ENCODE assay signal across 10 cellular contexts in genomic region chr1:91502138-91502881, GRCh38. TPM values are rescaled to one million over a fixed set of nuclear protein-coding genes. Genes with fewer than 3 reads are reported as not detected.
DNase-seq lines count a peak whose midpoint lies in the region; ATAC-seq, FAIRE-seq and TF ChIP-seq lines count a peak whose summit lies in the region.
"Had no signal": no experiment of that assay in that cellular context is flagged by ENCODE, and none has a peak within 500 bp of the region (broad histone marks: within the 10 kb centered on the region; RNA-seq: fewer than 3 reads in every experiment).

No MANE protein-coding gene starts in this region.

- no peak for ATAC-seq in CD4-positive, CD25-positive, alpha-beta regulatory T cell (ENCODE audit: low read depth in 2 of 2)
- no peak for ATAC-seq in WTC11

- TF ChIP-seq CTCF in WTC11 (IDR thresholded peaks at IDR 0.05) = no peak
- TF ChIP-seq CTCF in kidney epithelial cell (IDR thresholded peaks at IDR 0.05; ENCODE audit: insufficient read depth, low read length, poor library complexity, severe bottlenecking) = no peak

- DNase-seq in CD4-positive, CD25-positive, alpha-beta regulatory T cell = no peak
- DNase-seq in GM18507 (ENCODE audit: extremely low spot score, insufficient read length, low read depth) (no peak), WTC11 (ENCODE audit: low spot score) (no peak), kidney epithelial cell (ENCODE audit: low read depth) (no peak), NCI-H187 treated with DMSO at 0.1 percent for 48 hours (lab: John Stamatoyannopoulos, UW) (no peak), NCI-H2107 treated with DMSO at 0.1 percent for 48 hours (lab: John Stamatoyannopoulos, UW; ENCODE audit: unreplicated experiment) (no peak), cerebellar nuclear complex (lab: John Stamatoyannopoulos, UW) (no peak)
- no peak for DNase-seq in activated effector memory CD4-positive, alpha-beta T cell treated with Interleukin-2 at 50 U/mL for 16 hours
- DNase-seq: activated gamma-delta T cell, left colon had no signal

- H3K36me3 ChIP-seq in CD4-positive, CD25-positive, alpha-beta regulatory T cell (ENCODE audit: control insufficient read depth, insufficient read depth, low read length) = no peaks in the 10 kb centered on the region
- H3K36me3 ChIP-seq in kidney epithelial cell (ENCODE audit: control insufficient read depth, insufficient read depth, low read length) = no peaks in the 10 kb centered on the region

- H3K27ac ChIP-seq in CD4-positive, CD25-positive, alpha-beta regulatory T cell (ENCODE audit: insufficient read depth, low read length, poor library complexity, severe bottlenecking) = no peak overlapping the region

- peaks cover 16% of the 10 kb centered on the region for H3K4me1 ChIP-seq in CD4-positive, CD25-positive, alpha-beta regulatory T cell (ENCODE audit: control insufficient read depth, insufficient read depth, low read length, poor library complexity, severe bottlenecking)

- CTCF ChIA-PET in WTC11 (lab: Charles Lee) = interaction anchor here (0.7 to 2.0 kb wide), 8 partner anchors 11 to 427 kb away, joined by 3 to 10 read pairs (median 4); partner anchors contain the start of gene HFM1

- no peaks in the 10 kb centered on the region for H3K9me3 Mint-ChIP-seq in CD4-positive, CD25-positive, alpha-beta regulatory T cell
- H3K9me3 Mint-ChIP-seq in WTC11 = no peaks in the 10 kb centered on the region

- POLR2A ChIA-PET in WTC11 (lab: Charles Lee) = interaction anchor here (3.3 kb wide), 1 partner anchor 97 kb away, joined by 18 read pairs; the partner anchor contains the start of gene HFM1

- H3K27ac Mint-ChIP-seq in CD4-positive, CD25-positive, alpha-beta regulatory T cell = peak overlapping the region in 2 of 3 donors; percentile 5 to 59
- peak overlapping the region; percentile 54 for H3K27ac Mint-ChIP-seq in WTC11

- no peaks in the 10 kb centered on the region for H3K27me3 Mint-ChIP-seq in CD4-positive, CD25-positive, alpha-beta regulatory T cell
- no peaks in the 10 kb centered on the region for H3K27me3 Mint-ChIP-seq in WTC11 (ENCODE audit: low read depth)

- no peaks in the 10 kb centered on the region for H3K36me3 Mint-ChIP-seq in CD4-positive, CD25-positive, alpha-beta regulatory T cell
- peaks cover 6% of the 10 kb centered on the region; the same call in 1 of the 2 replicates for H3K36me3 Mint-ChIP-seq in WTC11

- FAIRE-seq in GM18507 (lab: Jason Lieb, UNC) = peak; percentile 12

- H3K4me3 ChIP-seq in CD4-positive, CD25-positive, alpha-beta regulatory T cell (ENCODE audit: low read depth, low read length) = peak overlapping the region; percentile 92
- H3K4me3 ChIP-seq in kidney epithelial cell (ENCODE audit: low read depth, low read length) = peak overlapping the region; percentile 63

- peaks cover 19 to 42% (median 28%) of the 10 kb centered on the region in 4 donors for H3K4me1 Mint-ChIP-seq in CD4-positive, CD25-positive, alpha-beta regulatory T cell
- H3K4me1 Mint-ChIP-seq in WTC11 = peaks cover 34% of the 10 kb centered on the region

- no peaks in the 10 kb centered on the region for H3K27me3 ChIP-seq in CD4-positive, CD25-positive, alpha-beta regulatory T cell (ENCODE audit: control insufficient read depth, insufficient read depth, low read length)
- H3K27me3 ChIP-seq in kidney epithelial cell (ENCODE audit: control insufficient read depth, insufficient read depth, low read length) = no peaks in the 10 kb centered on the region

- H3K4me3 Mint-ChIP-seq in CD4-positive, CD25-positive, alpha-beta regulatory T cell = peak overlapping the region in 3 of 4 donors; percentile 12 to 79 (median 60)
- no peak overlapping the region for H3K4me3 Mint-ChIP-seq in WTC11

- no peaks in the 10 kb centered on the region for H3K9me3 ChIP-seq in CD4-positive, CD25-positive, alpha-beta regulatory T cell (ENCODE audit: control insufficient read depth in 2 of 2, low read length in 2 of 2)

TF ChIP-seq in WTC11, 78 proteins besides CTCF, POLR2A, EP300 and RAD21 (continues in another document):
- TF ChIP-seq NR1H2 (CRISPR knock-in tag; IDR thresholded peaks at IDR 0.05) (no peak), IRF1 (CRISPR knock-in tag; IDR thresholded peaks at IDR 0.05) (no peak), ZBTB43 (CRISPR knock-in tag; IDR thresholded peaks at IDR 0.05) (no peak), OVOL2 (CRISPR knock-in tag; IDR thresholded peaks at IDR 0.05; ENCODE audit: borderline replicate concordance) (no peak), RELA (CRISPR knock-in tag; IDR thresholded peaks at IDR 0.05; ENCODE audit: borderline replicate concordance) (no peak), AFF4 (CRISPR knock-in tag; IDR thresholded peaks at IDR 0.05; ENCODE audit: borderline replicate concordance) (no peak), FOXP4 (CRISPR knock-in tag; IDR thresholded peaks at IDR 0.05) (no peak), ZNF219 (CRISPR knock-in tag; IDR thresholded peaks at IDR 0.05; ENCODE audit: borderline replicate concordance) (no peak), USF1 (CRISPR knock-in tag; IDR thresholded peaks at IDR 0.05) (no peak)

RNA-seq across cellular contexts. Expression of gene CDC7, which starts 1.7 kb away (rescaled TPM):
- 6.2 TPM for total RNA-seq in CD4-positive, CD25-positive, alpha-beta regulatory T cell
- polyA plus RNA-seq in CD4-positive, CD25-positive, alpha-beta regulatory T cell = 1 to 10 TPM; 3.9 to 7.9 (median 5.4) TPM
- total RNA-seq in WTC11 (2021) (41.3 to 49.9 TPM (median 46.9 TPM) in 3 replicates), kidney epithelial cell (5.7 and 6.1 TPM in 2 replicates)
